19 cellular contexts compared by ENCODE assay signal in genomic region chr3:117661636-117662095, GRCh38.
DNase-seq lines count a peak whose midpoint lies in the region; ATAC-seq, FAIRE-seq and TF ChIP-seq lines count a peak whose summit lies in the region.
"Had no signal": no experiment of that assay in that cellular context is flagged by ENCODE, and none has a peak within 500 bp of the region (broad histone marks: within the 10 kb centered on the region; RNA-seq: fewer than 3 reads in every experiment).

No MANE protein-coding gene starts in this region.

- H3F3A ChIP-seq in GM23248 (ENCODE audit: insufficient read depth), result peaks cover 23% of the 10 kb centered on the region

- H3K4me3 Mint-ChIP-seq in astrocyte (ENCODE audit: unreplicated experiment), result no peak overlapping the region
- H3K4me3 Mint-ChIP-seq: activated naive CD8-positive, alpha-beta T cell treated with anti-CD3 and anti-CD28 coated beads, Interleukin-2, amount 50 U/mL, for 24 hours; activated T-helper 17 cell treated with anti-CD3 and anti-CD28 coated beads, Interleukin-2, amount 50 U/mL, for 72 hours had no signal

- H3K9me2 ChIP-seq in GM23248 (ENCODE audit: insufficient read depth), result no peaks in the 10 kb centered on the region

- peak; percentile 76 for DNase-seq in GM23248
- DNase-seq in astrocyte (ENCODE audit: low read depth), result peak; percentile 77
- peak; percentile 46 to 73 for DNase-seq in foreskin fibroblast
- peak; percentile 21 for DNase-seq in stromal cell of bone marrow (ENCODE audit: low read depth)
- DNase-seq in ecto neural progenitor cell (ENCODE audit: low spot score), result no peak
- DNase-seq in NOMO-1 (lab: John Stamatoyannopoulos, UW; ENCODE audit: unreplicated experiment in 2 of 2), result no peak
- DNase-seq: activated CD4-positive, alpha-beta T cell treated with anti-CD3 and anti-CD28 coated beads for 1 hour; activated naive CD8-positive, alpha-beta T cell treated with anti-CD3 and anti-CD28 coated beads, Interleukin-2, amount 50 U/mL, for 24 hours; left ventricle myocardium superior; NCI-H1417; pancreas; PC-9; sigmoid colon; stimulated activated CD4-positive, alpha-beta T cell treated with anti-CD3 and anti-CD28 coated beads, Interleukin-2, amount 100 ng/mL, for 48 hours had no signal

- no peaks in the 10 kb centered on the region for H4K20me1 ChIP-seq in GM23248 (ENCODE audit: insufficient read depth)
- H4K20me1 ChIP-seq in astrocyte (ENCODE audit: insufficient read depth, low read length), result no peaks in the 10 kb centered on the region

- H3K4me1 Mint-ChIP-seq in astrocyte (ENCODE audit: low read depth, unreplicated experiment), result peaks cover 15% of the 10 kb centered on the region
- H3K4me1 Mint-ChIP-seq: activated naive CD8-positive, alpha-beta T cell treated with anti-CD3 and anti-CD28 coated beads, Interleukin-2, amount 50 U/mL, for 24 hours; activated T-helper 17 cell treated with anti-CD3 and anti-CD28 coated beads, Interleukin-2, amount 50 U/mL, for 72 hours had no signal

- in situ Hi-C loops in GM23248 (cut with MboI), result no loop called here

- TF ChIP-seq CTCF in astrocyte (IDR thresholded peaks at IDR 0.05; ENCODE audit: insufficient read depth, low read depth, low read length), result no peak
- TF ChIP-seq CTCF in foreskin fibroblast (IDR thresholded peaks at IDR 0.05; ENCODE audit: low read depth, low read length), result no peak

- H3K36me3 ChIP-seq in GM23248 (ENCODE audit: low read depth), result no peaks in the 10 kb centered on the region
- H3K36me3 ChIP-seq in astrocyte (ENCODE audit: insufficient read depth, low read length), result no peaks in the 10 kb centered on the region
- H3K36me3 ChIP-seq: pancreas, sigmoid colon had no signal

- FAIRE-seq in astrocyte (lab: Jason Lieb, UNC), result peak; percentile 9
- FAIRE-seq: pancreas had no signal

- H3K79me2 ChIP-seq in GM23248 (ENCODE audit: insufficient read depth), result no peaks in the 10 kb centered on the region
- no peaks in the 10 kb centered on the region for H3K79me2 ChIP-seq in astrocyte (ENCODE audit: insufficient read depth, low read length)

- ATAC-seq in HG03159 (IDR thresholded peaks at IDR 0.05; ENCODE audit: unreplicated experiment) (no peak), HG03432 (IDR thresholded peaks at IDR 0.05; ENCODE audit: unreplicated experiment) (no peak)
- ATAC-seq: activated naive CD8-positive, alpha-beta T cell treated with anti-CD3 and anti-CD28 coated beads, Interleukin-2, amount 50 U/mL, for 24 hours; activated T-helper 17 cell treated with anti-CD3 and anti-CD28 coated beads, Interleukin-2, amount 50 U/mL, for 72 hours; left ventricle myocardium superior; pancreas had no signal

- no peaks in the 10 kb centered on the region for H3K27me3 ChIP-seq in GM23248 (replicated peaks; ENCODE audit: insufficient read depth)
- H3K27me3 ChIP-seq in astrocyte (ENCODE audit: insufficient read depth, low read length), result no peaks in the 10 kb centered on the region
- H3K27me3 ChIP-seq: pancreas, sigmoid colon had no signal

- H3K4me2 ChIP-seq in GM23248 (ENCODE audit: unreplicated experiment) (peak overlapping the region; percentile 62), astrocyte (ENCODE audit: low read length) (peak overlapping the region; percentile 73)
- H3K4me2 ChIP-seq: PC-9 had no signal

- peak overlapping the region; percentile 34 for H3K27ac Mint-ChIP-seq in astrocyte (ENCODE audit: unreplicated experiment)
- H3K27ac Mint-ChIP-seq: activated naive CD8-positive, alpha-beta T cell treated with anti-CD3 and anti-CD28 coated beads, Interleukin-2, amount 50 U/mL, for 24 hours; activated T-helper 17 cell treated with anti-CD3 and anti-CD28 coated beads, Interleukin-2, amount 50 U/mL, for 72 hours had no signal

- H3K4me3 ChIP-seq in GM23248 (peak overlapping the region; percentile 22; the same call in 1 of the 2 replicates), astrocyte (ENCODE audit: insufficient read depth, low read depth, low read length) (peak overlapping the region; percentile 11), foreskin fibroblast (ENCODE audit: low read depth in 1 of 2, low read length in 2 of 2) (no peak overlapping the region)
- H3K4me3 ChIP-seq: pancreas, PC-9, sigmoid colon, SK-N-MC had no signal

- peaks cover 28% of the 10 kb centered on the region for H3K4me1 ChIP-seq in GM23248 (ENCODE audit: insufficient read depth)
- H3K4me1 ChIP-seq in astrocyte (ENCODE audit: insufficient read depth, low read length), result peaks cover 18% of the 10 kb centered on the region
- H3K4me1 ChIP-seq: pancreas had no signal

- H2AFZ ChIP-seq in GM23248, result peak overlapping the region; percentile 55
- H2AFZ ChIP-seq in astrocyte (ENCODE audit: low read depth, low read length), result peak overlapping the region; percentile 48
- H2AFZ ChIP-seq: PC-9 had no signal

- H3K9me3 Mint-ChIP-seq in astrocyte (ENCODE audit: unreplicated experiment), result no peaks in the 10 kb centered on the region

- no peaks in the 10 kb centered on the region for H3K9me3 ChIP-seq in GM23248 (ENCODE audit: low read depth)
- H3K9me3 ChIP-seq in astrocyte (ENCODE audit: insufficient read depth, low read depth, low read length), result no peaks in the 10 kb centered on the region
- H3K9me3 ChIP-seq: pancreas, sigmoid colon had no signal

- H3K27me3 Mint-ChIP-seq in astrocyte (ENCODE audit: low read depth, unreplicated experiment), result peaks cover 2% of the 10 kb centered on the region
- H3K27me3 Mint-ChIP-seq: activated naive CD8-positive, alpha-beta T cell treated with anti-CD3 and anti-CD28 coated beads, Interleukin-2, amount 50 U/mL, for 24 hours; activated T-helper 17 cell treated with anti-CD3 and anti-CD28 coated beads, Interleukin-2, amount 50 U/mL, for 72 hours had no signal

- H3K27ac ChIP-seq in GM23248, result peak overlapping the region; percentile 75
- H3K27ac ChIP-seq in astrocyte (ENCODE audit: low read depth, low read length), result peak overlapping the region; percentile 81
- H3K27ac ChIP-seq: C4-2B, pancreas, PC-9, sigmoid colon, SK-N-MC had no signal

- H3K9ac ChIP-seq in GM23248 (peak overlapping the region; percentile 45), astrocyte (ENCODE audit: low read length) (peak overlapping the region; percentile 53)

- WGBS in GM23248 (ENCODE audit: low coverage in 1 of 2, low lambda C conversion rate in 2 of 2, missing lambda C conversion rate in 2 of 2), 2 experiments, result 82 to 86% methylated on average over 3 of the region's 3 CpGs

- no peaks in the 10 kb centered on the region for H3K36me3 Mint-ChIP-seq in astrocyte (ENCODE audit: low read depth, unreplicated experiment)

Comparison
In these comparisons a context has a peak if more than half of its experiments do, and no peak if none do; other contexts are left out.
1. DNase-seq: peak in GM23248 (single experiment), astrocyte (single experiment), foreskin fibroblast (2 of 2) and stromal cell of bone marrow (single experiment); none in ecto neural progenitor cell (single experiment) and NOMO-1 (0 of 2).
2. H3K4me3 ChIP-seq: peak in GM23248 (single experiment) and astrocyte (single experiment); none in foreskin fibroblast (0 of 2).